8 cellular contexts compared by ENCODE assay signal in genomic region chr15:31352911-31353811, GRCh38. TPM values are rescaled to one million over a fixed set of nuclear protein-coding genes. Genes with fewer than 3 reads are reported as not detected.
DNase-seq lines count a peak whose midpoint lies in the region; ATAC-seq, FAIRE-seq and TF ChIP-seq lines count a peak whose summit lies in the region.

No MANE protein-coding gene starts in this region.

- H3K36me3 Mint-ChIP-seq in GM23338 (ENCODE audit: low read depth) = no peaks in the 10 kb centered on the region
- peaks cover 0 to 38% (median 16%) of the 10 kb centered on the region in 5 donors for H3K36me3 Mint-ChIP-seq in naive thymus-derived CD4-positive, alpha-beta T cell

- H3K9me2 ChIP-seq in GM23338 (ENCODE audit: insufficient read depth) = no peaks in the 10 kb centered on the region

- FAIRE-seq in endothelial cell of umbilical vein (lab: Jason Lieb, UNC) = peak; percentile 75

- no peaks in the 10 kb centered on the region for H3K9me3 ChIP-seq in endothelial cell of umbilical vein (replicated peaks; ENCODE audit: control insufficient read depth, insufficient read depth, low read length)
- H3K9me3 ChIP-seq in naive thymus-derived CD4-positive, alpha-beta T cell (ENCODE audit: control insufficient read depth in 2 of 3, low read length in 3 of 3) = no peaks in the 10 kb centered on the region
- H3K9me3 ChIP-seq in aorta (ENCODE audit: control insufficient read depth, low read length) = no peaks in the 10 kb centered on the region

- H3K27me3 Mint-ChIP-seq in GM23338 (ENCODE audit: insufficient read depth, low read depth, poor library complexity) = no peaks in the 10 kb centered on the region
- no peaks in the 10 kb centered on the region for H3K27me3 Mint-ChIP-seq in naive thymus-derived CD4-positive, alpha-beta T cell

- 19 to 25% methylated on average over 14 of the region's 14 CpGs for WGBS in aorta, 2 donors

- H3K79me2 ChIP-seq in GM23338 (replicated peaks; ENCODE audit: insufficient read depth) = peaks cover 64% of the 10 kb centered on the region
- peaks cover 6% of the 10 kb centered on the region for H3K79me2 ChIP-seq in endothelial cell of umbilical vein (ENCODE audit: control insufficient read depth, insufficient read depth, low read length)

- 0 out of 2 replicates have a peak overlapping the region, but pooled peaks have one; percentile 21 for H3K27ac Mint-ChIP-seq in GM23338
- H3K27ac Mint-ChIP-seq in naive thymus-derived CD4-positive, alpha-beta T cell = peak overlapping the region; percentile 92 to 99 (median 97)

- no TSS peak for BruUV-seq in endothelial cell of umbilical vein (replicated peaks; lab: Mats Ljungman, UMichigan)

- H3K4me2 ChIP-seq in GM23338 (no peak overlapping the region), endothelial cell of umbilical vein (ENCODE audit: insufficient read depth, low read length) (peak overlapping the region; percentile 26)

- H3K27ac ChIP-seq in GM23338 (ENCODE audit: low read depth) (no peak overlapping the region), endothelial cell of umbilical vein (ENCODE audit: insufficient read depth, low read depth, low read length) (peak overlapping the region; percentile 51), aorta (ENCODE audit: low read depth in 1 of 2, low read length in 2 of 2) (peak overlapping the region; percentile 31 to 81)
- peak overlapping the region; percentile 94 for H3K27ac ChIP-seq in naive thymus-derived CD4-positive, alpha-beta T cell (ENCODE audit: low read depth, low read length)

- no peak overlapping the region for H3K4me3 ChIP-seq in GM23338
- peak overlapping the region; percentile 18; the same call in 1 of the 2 replicates for H3K4me3 ChIP-seq in WI38 (ENCODE audit: low read depth, low read length)
- H3K4me3 ChIP-seq in endothelial cell of umbilical vein (replicated peaks in 1 of 3; ENCODE audit: insufficient read depth in 1 of 3, low read depth in 1 of 3, low read length in 3 of 3) = no peak overlapping the region
- peak overlapping the region; percentile 47 for H3K4me3 ChIP-seq in naive thymus-derived CD4-positive, alpha-beta T cell (ENCODE audit: low read length)
- H3K4me3 ChIP-seq in aorta (ENCODE audit: low read length in 2 of 2) = no peak overlapping the region

- peak overlapping the region; percentile 11 for H3K9ac ChIP-seq in endothelial cell of umbilical vein (replicated peaks; ENCODE audit: extremely low read depth, insufficient read depth, low read length)

- H3K4me3 Mint-ChIP-seq in GM23338 = no peak overlapping the region
- peak overlapping the region; percentile 80 to 88 (median 84) for H3K4me3 Mint-ChIP-seq in naive thymus-derived CD4-positive, alpha-beta T cell

- H3K27me3 ChIP-seq in GM23338 (ENCODE audit: insufficient read depth) (no peaks in the 10 kb centered on the region), endothelial cell of umbilical vein (ENCODE audit: control insufficient read depth in 2 of 2, insufficient read depth in 2 of 2, low read length in 2 of 2) (no peaks in the 10 kb centered on the region), aorta (ENCODE audit: control insufficient read depth in 1 of 2, insufficient read depth in 2 of 2, low read length in 1 of 2) (no peaks in the 10 kb centered on the region)
- no peaks in the 10 kb centered on the region for H3K27me3 ChIP-seq in naive thymus-derived CD4-positive, alpha-beta T cell (ENCODE audit: control insufficient read depth in 2 of 2, insufficient read depth in 2 of 2, low read length in 2 of 2)

- TF ChIP-seq POLR2A in endothelial cell of umbilical vein (IDR thresholded peaks at IDR 0.05; ENCODE audit: low read depth, low read length) = no peak

- TF ChIP-seq CTCF in GM23338 (conservative IDR thresholded peaks at IDR 0.05; ENCODE audit: low read depth in 2 of 2) (no peak), WI38 (IDR thresholded peaks at IDR 0.05; ENCODE audit: low read depth, low read length) (no peak), endothelial cell of umbilical vein (IDR thresholded peaks at IDR 0.05; ENCODE audit: extremely low read depth in 1 of 2, insufficient read depth in 1 of 2, low read depth in 1 of 2, low read length in 2 of 2) (no peak)

- intact Hi-C loops in endothelial cell of umbilical vein (cut with micrococcal nuclease) = loop anchor here (1.0 kb wide), 2 partner anchors 11 to 27 kb away; partner anchors contain the start of gene KLF13
- intact Hi-C loops in naive thymus-derived CD4-positive, alpha-beta T cell (cut with micrococcal nuclease) = loop anchor here (1.0 kb wide), 2 partner anchors 8 to 12 kb away; no protein-coding TSS in a partner anchor
- intact Hi-C loops in aorta (cut with DNase I) = no loop called here

- peaks cover 13% of the 10 kb centered on the region for H4K20me1 ChIP-seq in GM23338 (replicated peaks; ENCODE audit: insufficient read depth)
- no peaks in the 10 kb centered on the region for H4K20me1 ChIP-seq in endothelial cell of umbilical vein (replicated peaks; ENCODE audit: control insufficient read depth, extremely low read depth, insufficient read depth, low read length)

- H2AFZ ChIP-seq in GM23338 (no peak overlapping the region), endothelial cell of umbilical vein (ENCODE audit: low read depth, low read length) (no peak overlapping the region)

- H3K4me1 Mint-ChIP-seq in GM23338 = peaks cover 33% of the 10 kb centered on the region
- peaks cover 79 to 100% (median 94%) of the 10 kb centered on the region in 7 donors for H3K4me1 Mint-ChIP-seq in naive thymus-derived CD4-positive, alpha-beta T cell

- dilution Hi-C loops in endothelial cell of umbilical vein (cut with MboI; ENCODE audit: extremely low pct_ligation_motif_present, low sequenced_read_pairs) = no loop called here

- CTCF ChIA-PET in endothelial cell of umbilical vein (lab: Charles Lee) = interaction anchor here (0.8 to 1.9 kb wide), 7 partner anchors 9 to 137 kb away, joined by 3 to 10 read pairs (median 5); no protein-coding TSS in a partner anchor
- CTCF ChIA-PET in naive thymus-derived CD4-positive, alpha-beta T cell (lab: Charles Lee) = interaction anchor here (0.8 to 1.3 kb wide), 5 partner anchors 9 to 81 kb away, joined by 3 to 4 read pairs (median 4); no protein-coding TSS in a partner anchor

- no peaks in the 10 kb centered on the region for H3F3A ChIP-seq in GM23338 (replicated peaks; ENCODE audit: low read depth)

- H3K4me1 ChIP-seq in GM23338 (ENCODE audit: insufficient read depth) (0 out of 2 replicates have a peak, but pooled peaks cover 2% of the 10 kb centered on the region), endothelial cell of umbilical vein (ENCODE audit: control insufficient read depth, extremely low read depth, insufficient read depth, low read length) (peaks cover 13% of the 10 kb centered on the region), aorta (ENCODE audit: control insufficient read depth in 1 of 2, insufficient read depth in 2 of 2, low read length in 2 of 2) (peaks cover 0 to 2% of the 10 kb centered on the region in 2 donors)
- peaks cover 96 to 99% of the 10 kb centered on the region in 2 donors for H3K4me1 ChIP-seq in naive thymus-derived CD4-positive, alpha-beta T cell (ENCODE audit: control insufficient read depth in 2 of 2, insufficient read depth in 2 of 2, low read length in 2 of 2)

- ATAC-seq in GM23338 (peak; percentile 57), aorta (ENCODE audit: low FRiP score) (peak; percentile 89)
- ATAC-seq in naive thymus-derived CD4-positive, alpha-beta T cell = peak; percentile 68

- POLR2A ChIA-PET in endothelial cell of umbilical vein (lab: Charles Lee) = interaction anchor here (0.9 to 1.1 kb wide), 2 partner anchors 10 to 11 kb away, joined by 3 read pairs; no protein-coding TSS in a partner anchor
- POLR2A ChIA-PET in naive thymus-derived CD4-positive, alpha-beta T cell (lab: Charles Lee) = interaction anchor here (0.8 to 25.6 kb wide), 10 partner anchors 6 to 120 kb away, joined by 3 to 529 read pairs (median 5); partner anchors contain the start of gene KLF13

- no peaks in the 10 kb centered on the region for H3K9me3 Mint-ChIP-seq in GM23338
- peaks cover 0 to 2% (median 0%) of the 10 kb centered on the region in 11 donors for H3K9me3 Mint-ChIP-seq in naive thymus-derived CD4-positive, alpha-beta T cell

- peak; percentile 9 for DNase-seq in NCI-H1694 (lab: John Stamatoyannopoulos, UW)
- no peak for DNase-seq in NCI-H1694 treated with DMSO at 0.1 percent for 48 hours (lab: John Stamatoyannopoulos, UW)
- no peak for DNase-seq in GM23338 (ENCODE audit: low spot score)
- peak; percentile 88 for DNase-seq in M059J (ENCODE audit: low read depth)
- peak; percentile 90 for DNase-seq in endothelial cell of umbilical vein (ENCODE audit: low read depth, low spot score)
- DNase-seq in naive thymus-derived CD4-positive, alpha-beta T cell = peak in 7 of 9 donors; percentile 49 to 68 (median 59)
- DNase-seq in aorta = peak in 1 of 2 donors; percentile 76

- H3K36me3 ChIP-seq in GM23338 (ENCODE audit: insufficient read depth) (no peaks in the 10 kb centered on the region), endothelial cell of umbilical vein (ENCODE audit: control insufficient read depth in 2 of 2, extremely low read depth in 1 of 2, insufficient read depth in 2 of 2, low read length in 2 of 2) (no peaks in the 10 kb centered on the region), aorta (ENCODE audit: control insufficient read depth in 1 of 2, insufficient read depth in 2 of 2, low read length in 1 of 2) (no peaks in the 10 kb centered on the region)
- peaks cover 0 to 24% (median 0%) of the 10 kb centered on the region in 3 experiments for H3K36me3 ChIP-seq in naive thymus-derived CD4-positive, alpha-beta T cell (ENCODE audit: control insufficient read depth in 2 of 3, insufficient read depth in 3 of 3, low read length in 3 of 3)

- no peaks in the 10 kb centered on the region for H3K9me1 ChIP-seq in endothelial cell of umbilical vein (replicated peaks; ENCODE audit: control insufficient read depth, extremely low read depth, insufficient read depth, low read length)

TF ChIP-seq in endothelial cell of umbilical vein, 7 proteins besides CTCF, POLR2A, EP300 and RAD21 (continues in another document):
- TF ChIP-seq EZH2 (IDR thresholded peaks at IDR 0.05; ENCODE audit: borderline replicate concordance, low read depth, low read length, severe bottlenecking) = no peak

RNA-seq across cellular contexts. Expression of gene KLF13, which starts 26.5 kb away (rescaled TPM):
- 21.5 and 23.5 TPM in 2 replicates for total RNA-seq in GM23338 (2014; rRNA removed; shearing (Covaris generic))
- polyA plus RNA-seq in GM23338 (2016; fragmentation: Nextera tagmentation; extraction: Ambion mirVana) (28.6 and 35.7 TPM in 2 replicates), endothelial cell of umbilical vein (10.1 TPM in 2 replicates), aorta (10 to 100 TPM; 27.2 to 35.9 TPM)
- total RNA-seq in M059J (2014; rRNA removed; shearing (Covaris generic)) = 7.3 and 16.8 TPM in 2 replicates
- total RNA-seq in endothelial cell of umbilical vein (30.1 and 31.9 TPM in 2 replicates), aorta (10 to 100 TPM; 31.3 to 58.7 TPM)
- 12.0 and 12.9 TPM in 2 replicates for polyA plus RNA-seq in endothelial cell of umbilical vein (2011; cell fraction: cytosol; rRNA removed)
- 9.5 and 9.7 TPM in 2 replicates for polyA plus RNA-seq in endothelial cell of umbilical vein (2011; cell fraction: nucleus; rRNA removed)
- polyA plus RNA-seq in endothelial cell of umbilical vein (2012) = 22.6 and 23.3 TPM in 2 replicates
- 16.2 and 16.8 TPM in 2 replicates for polyA minus RNA-seq in endothelial cell of umbilical vein
- polyA minus RNA-seq in endothelial cell of umbilical vein (2011; cell fraction: cytosol; rRNA and poly(A)+ RNA removed) = 34.2 TPM
- polyA minus RNA-seq in endothelial cell of umbilical vein (2011; cell fraction: nucleus; rRNA and poly(A)+ RNA removed) = 4.9 and 5.0 TPM in 2 replicates
- total RNA-seq in naive thymus-derived CD4-positive, alpha-beta T cell = 100 to 1,000 TPM; 175 to 256 (median 199) TPM
- polyA plus RNA-seq in naive thymus-derived CD4-positive, alpha-beta T cell = 10 to 100 TPM; 42.4 to 53.7 TPM

Comparison
In these comparisons a context has a peak if more than half of its experiments do, and no peak if none do; other contexts are left out.
1. DNase-seq: peak in NCI-H1694 (single experiment), M059J (single experiment), endothelial cell of umbilical vein (single experiment) and naive thymus-derived CD4-positive, alpha-beta T cell (7 of 9); none in NCI-H1694 treated with DMSO at 0.1 percent for 48 hours (single experiment) and GM23338 (single experiment).
2. H3K4me3 ChIP-seq: peak in WI38 (single experiment) and naive thymus-derived CD4-positive, alpha-beta T cell (single experiment); none in GM23338 (single experiment), endothelial cell of umbilical vein (0 of 3) and aorta (0 of 2).
3. intact Hi-C loops: an anchor here in endothelial cell of umbilical vein (1.0 kb wide) and naive thymus-derived CD4-positive, alpha-beta T cell (1.0 kb wide); none called in aorta.
4. Peak in every context shown above with its lines, with median percentiles within 50 percentile points of each other: ATAC-seq.